ENCODE assay signal across 1 cellular context in the genomic region with DNA sequence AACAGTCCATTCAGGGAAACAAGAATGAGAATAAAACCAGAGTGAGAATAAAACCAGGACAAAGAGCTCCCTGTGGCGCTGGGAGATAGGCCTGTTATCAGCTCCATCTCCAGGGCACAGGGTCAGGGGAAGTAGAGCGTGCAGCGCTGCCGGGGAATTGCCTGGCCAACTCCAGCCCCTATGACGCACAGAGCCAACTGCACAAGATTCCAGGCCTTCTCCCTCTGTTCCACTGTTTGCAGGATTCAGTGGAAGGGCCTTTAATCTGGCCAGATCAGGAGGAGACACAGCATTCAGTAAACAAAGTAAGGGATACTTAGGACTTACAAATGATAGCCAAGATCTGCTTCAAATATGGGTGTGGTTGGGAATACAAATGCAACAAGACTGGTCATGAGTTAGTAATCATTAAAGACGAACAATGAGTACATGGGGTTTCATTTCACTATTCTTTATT.
TF ChIP-seq lines count a peak whose summit lies in the region.

No MANE protein-coding gene starts in this region.

TF ChIP-seq in HepG2, 621 proteins besides CTCF, POLR2A, EP300 and RAD21 (continued from another document and continues in another):
- TF ChIP-seq, protein P1, sequence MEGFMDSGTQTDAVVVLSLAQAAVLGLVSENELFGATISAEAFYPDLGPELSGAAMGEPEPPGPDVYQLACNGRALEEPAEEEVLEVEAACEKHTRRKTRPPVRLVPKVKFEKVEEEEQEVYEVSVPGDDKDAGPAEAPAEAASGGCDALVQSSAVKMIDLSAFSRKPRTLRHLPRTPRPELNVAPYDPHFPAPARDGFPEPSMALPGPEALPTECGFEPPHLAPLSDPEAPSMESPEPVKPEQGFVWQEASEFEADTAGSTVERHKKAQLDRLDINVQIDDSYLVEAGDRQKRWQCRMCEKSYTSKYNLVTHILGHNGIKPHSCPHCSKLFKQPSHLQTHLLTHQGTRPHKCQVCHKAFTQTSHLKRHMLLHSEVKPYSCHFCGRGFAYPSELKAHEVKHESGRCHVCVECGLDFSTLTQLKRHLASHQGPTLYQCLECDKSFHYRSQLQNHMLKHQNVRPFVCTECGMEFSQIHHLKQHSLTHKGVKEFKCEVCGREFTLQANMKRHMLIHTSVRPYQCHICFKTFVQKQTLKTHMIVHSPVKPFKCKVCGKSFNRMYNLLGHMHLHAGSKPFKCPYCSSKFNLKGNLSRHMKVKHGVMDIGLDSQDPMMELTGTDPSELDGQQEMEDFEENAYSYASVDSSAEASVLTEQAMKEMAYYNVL (CRISPR knock-in tag; IDR thresholded peaks at IDR 0.05; ENCODE audit: borderline replicate concordance) = peak; percentile 81; the same call in 1 of the 2 replicates
- TF ChIP-seq BRD4 (CRISPR knock-in tag; IDR thresholded peaks at IDR 0.05) = peak; percentile 68; the same call in 1 of the 2 replicates
- no peak for TF ChIP-seq REL (CRISPR knock-in tag; conservative IDR thresholded peaks at IDR 0.05)
- TF ChIP-seq SP5 (CRISPR knock-in tag; IDR thresholded peaks at IDR 0.05; ENCODE audit: borderline replicate concordance, low read depth) = peak; percentile 67
- no peak for TF ChIP-seq ZBTB3 (CRISPR knock-in tag; IDR thresholded peaks at IDR 0.05; ENCODE audit: borderline replicate concordance, low read depth)
- TF ChIP-seq, protein P2, sequence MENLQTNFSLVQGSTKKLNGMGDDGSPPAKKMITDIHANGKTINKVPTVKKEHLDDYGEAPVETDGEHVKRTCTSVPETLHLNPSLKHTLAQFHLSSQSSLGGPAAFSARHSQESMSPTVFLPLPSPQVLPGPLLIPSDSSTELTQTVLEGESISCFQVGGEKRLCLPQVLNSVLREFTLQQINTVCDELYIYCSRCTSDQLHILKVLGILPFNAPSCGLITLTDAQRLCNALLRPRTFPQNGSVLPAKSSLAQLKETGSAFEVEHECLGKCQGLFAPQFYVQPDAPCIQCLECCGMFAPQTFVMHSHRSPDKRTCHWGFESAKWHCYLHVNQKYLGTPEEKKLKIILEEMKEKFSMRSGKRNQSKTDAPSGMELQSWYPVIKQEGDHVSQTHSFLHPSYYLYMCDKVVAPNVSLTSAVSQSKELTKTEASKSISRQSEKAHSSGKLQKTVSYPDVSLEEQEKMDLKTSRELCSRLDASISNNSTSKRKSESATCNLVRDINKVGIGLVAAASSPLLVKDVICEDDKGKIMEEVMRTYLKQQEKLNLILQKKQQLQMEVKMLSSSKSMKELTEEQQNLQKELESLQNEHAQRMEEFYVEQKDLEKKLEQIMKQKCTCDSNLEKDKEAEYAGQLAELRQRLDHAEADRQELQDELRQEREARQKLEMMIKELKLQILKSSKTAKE (CRISPR knock-in tag; IDR thresholded peaks at IDR 0.05; ENCODE audit: borderline replicate concordance) = peak; percentile 25; the same call in 1 of the 2 replicates
- TF ChIP-seq, protein P3, sequence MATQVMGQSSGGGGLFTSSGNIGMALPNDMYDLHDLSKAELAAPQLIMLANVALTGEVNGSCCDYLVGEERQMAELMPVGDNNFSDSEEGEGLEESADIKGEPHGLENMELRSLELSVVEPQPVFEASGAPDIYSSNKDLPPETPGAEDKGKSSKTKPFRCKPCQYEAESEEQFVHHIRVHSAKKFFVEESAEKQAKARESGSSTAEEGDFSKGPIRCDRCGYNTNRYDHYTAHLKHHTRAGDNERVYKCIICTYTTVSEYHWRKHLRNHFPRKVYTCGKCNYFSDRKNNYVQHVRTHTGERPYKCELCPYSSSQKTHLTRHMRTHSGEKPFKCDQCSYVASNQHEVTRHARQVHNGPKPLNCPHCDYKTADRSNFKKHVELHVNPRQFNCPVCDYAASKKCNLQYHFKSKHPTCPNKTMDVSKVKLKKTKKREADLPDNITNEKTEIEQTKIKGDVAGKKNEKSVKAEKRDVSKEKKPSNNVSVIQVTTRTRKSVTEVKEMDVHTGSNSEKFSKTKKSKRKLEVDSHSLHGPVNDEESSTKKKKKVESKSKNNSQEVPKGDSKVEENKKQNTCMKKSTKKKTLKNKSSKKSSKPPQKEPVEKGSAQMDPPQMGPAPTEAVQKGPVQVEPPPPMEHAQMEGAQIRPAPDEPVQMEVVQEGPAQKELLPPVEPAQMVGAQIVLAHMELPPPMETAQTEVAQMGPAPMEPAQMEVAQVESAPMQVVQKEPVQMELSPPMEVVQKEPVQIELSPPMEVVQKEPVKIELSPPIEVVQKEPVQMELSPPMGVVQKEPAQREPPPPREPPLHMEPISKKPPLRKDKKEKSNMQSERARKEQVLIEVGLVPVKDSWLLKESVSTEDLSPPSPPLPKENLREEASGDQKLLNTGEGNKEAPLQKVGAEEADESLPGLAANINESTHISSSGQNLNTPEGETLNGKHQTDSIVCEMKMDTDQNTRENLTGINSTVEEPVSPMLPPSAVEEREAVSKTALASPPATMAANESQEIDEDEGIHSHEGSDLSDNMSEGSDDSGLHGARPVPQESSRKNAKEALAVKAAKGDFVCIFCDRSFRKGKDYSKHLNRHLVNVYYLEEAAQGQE (IDR thresholded peaks at IDR 0.05; ENCODE audit: borderline replicate concordance in 1 of 2, low read depth in 1 of 2, low read length in 2 of 2) = peak in 1 of 2 experiments; percentile 38; a peak in 1 of 4 replicates
- peak; percentile 49; the same call in 1 of the 2 replicates for TF ChIP-seq KMT2B (CRISPR knock-in tag; IDR thresholded peaks at IDR 0.05)
- TF ChIP-seq, protein P4, sequence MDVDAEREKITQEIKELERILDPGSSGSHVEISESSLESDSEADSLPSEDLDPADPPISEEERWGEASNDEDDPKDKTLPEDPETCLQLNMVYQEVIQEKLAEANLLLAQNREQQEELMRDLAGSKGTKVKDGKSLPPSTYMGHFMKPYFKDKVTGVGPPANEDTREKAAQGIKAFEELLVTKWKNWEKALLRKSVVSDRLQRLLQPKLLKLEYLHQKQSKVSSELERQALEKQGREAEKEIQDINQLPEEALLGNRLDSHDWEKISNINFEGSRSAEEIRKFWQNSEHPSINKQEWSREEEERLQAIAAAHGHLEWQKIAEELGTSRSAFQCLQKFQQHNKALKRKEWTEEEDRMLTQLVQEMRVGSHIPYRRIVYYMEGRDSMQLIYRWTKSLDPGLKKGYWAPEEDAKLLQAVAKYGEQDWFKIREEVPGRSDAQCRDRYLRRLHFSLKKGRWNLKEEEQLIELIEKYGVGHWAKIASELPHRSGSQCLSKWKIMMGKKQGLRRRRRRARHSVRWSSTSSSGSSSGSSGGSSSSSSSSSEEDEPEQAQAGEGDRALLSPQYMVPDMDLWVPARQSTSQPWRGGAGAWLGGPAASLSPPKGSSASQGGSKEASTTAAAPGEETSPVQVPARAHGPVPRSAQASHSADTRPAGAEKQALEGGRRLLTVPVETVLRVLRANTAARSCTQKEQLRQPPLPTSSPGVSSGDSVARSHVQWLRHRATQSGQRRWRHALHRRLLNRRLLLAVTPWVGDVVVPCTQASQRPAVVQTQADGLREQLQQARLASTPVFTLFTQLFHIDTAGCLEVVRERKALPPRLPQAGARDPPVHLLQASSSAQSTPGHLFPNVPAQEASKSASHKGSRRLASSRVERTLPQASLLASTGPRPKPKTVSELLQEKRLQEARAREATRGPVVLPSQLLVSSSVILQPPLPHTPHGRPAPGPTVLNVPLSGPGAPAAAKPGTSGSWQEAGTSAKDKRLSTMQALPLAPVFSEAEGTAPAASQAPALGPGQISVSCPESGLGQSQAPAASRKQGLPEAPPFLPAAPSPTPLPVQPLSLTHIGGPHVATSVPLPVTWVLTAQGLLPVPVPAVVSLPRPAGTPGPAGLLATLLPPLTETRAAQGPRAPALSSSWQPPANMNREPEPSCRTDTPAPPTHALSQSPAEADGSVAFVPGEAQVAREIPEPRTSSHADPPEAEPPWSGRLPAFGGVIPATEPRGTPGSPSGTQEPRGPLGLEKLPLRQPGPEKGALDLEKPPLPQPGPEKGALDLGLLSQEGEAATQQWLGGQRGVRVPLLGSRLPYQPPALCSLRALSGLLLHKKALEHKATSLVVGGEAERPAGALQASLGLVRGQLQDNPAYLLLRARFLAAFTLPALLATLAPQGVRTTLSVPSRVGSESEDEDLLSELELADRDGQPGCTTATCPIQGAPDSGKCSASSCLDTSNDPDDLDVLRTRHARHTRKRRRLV (CRISPR knock-in tag; IDR thresholded peaks at IDR 0.05) = no peak
- TF ChIP-seq ZNF432 (CRISPR knock-in tag; IDR thresholded peaks at IDR 0.05; ENCODE audit: borderline replicate concordance) = no peak
- TF ChIP-seq KDM4B (CRISPR knock-in tag; IDR thresholded peaks at IDR 0.05) = no peak
- TF ChIP-seq, protein P5, sequence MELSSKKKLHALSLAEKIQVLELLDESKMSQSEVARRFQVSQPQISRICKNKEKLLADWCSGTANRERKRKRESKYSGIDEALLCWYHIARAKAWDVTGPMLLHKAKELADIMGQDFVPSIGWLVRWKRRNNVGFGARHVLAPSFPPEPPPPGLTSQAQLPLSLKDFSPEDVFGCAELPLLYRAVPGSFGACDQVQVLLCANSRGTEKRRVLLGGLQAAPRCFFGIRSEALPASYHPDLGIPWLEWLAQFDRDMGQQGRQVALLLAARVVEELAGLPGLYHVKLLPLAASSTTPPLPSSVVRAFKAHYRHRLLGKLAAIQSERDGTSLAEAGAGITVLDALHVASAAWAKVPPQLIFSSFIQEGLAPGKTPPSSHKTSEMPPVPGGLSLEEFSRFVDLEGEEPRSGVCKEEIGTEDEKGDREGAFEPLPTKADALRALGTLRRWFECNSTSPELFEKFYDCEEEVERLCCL (CRISPR knock-in tag; IDR thresholded peaks at IDR 0.05; ENCODE audit: borderline replicate concordance) = no peak
- TF ChIP-seq, protein P6, sequence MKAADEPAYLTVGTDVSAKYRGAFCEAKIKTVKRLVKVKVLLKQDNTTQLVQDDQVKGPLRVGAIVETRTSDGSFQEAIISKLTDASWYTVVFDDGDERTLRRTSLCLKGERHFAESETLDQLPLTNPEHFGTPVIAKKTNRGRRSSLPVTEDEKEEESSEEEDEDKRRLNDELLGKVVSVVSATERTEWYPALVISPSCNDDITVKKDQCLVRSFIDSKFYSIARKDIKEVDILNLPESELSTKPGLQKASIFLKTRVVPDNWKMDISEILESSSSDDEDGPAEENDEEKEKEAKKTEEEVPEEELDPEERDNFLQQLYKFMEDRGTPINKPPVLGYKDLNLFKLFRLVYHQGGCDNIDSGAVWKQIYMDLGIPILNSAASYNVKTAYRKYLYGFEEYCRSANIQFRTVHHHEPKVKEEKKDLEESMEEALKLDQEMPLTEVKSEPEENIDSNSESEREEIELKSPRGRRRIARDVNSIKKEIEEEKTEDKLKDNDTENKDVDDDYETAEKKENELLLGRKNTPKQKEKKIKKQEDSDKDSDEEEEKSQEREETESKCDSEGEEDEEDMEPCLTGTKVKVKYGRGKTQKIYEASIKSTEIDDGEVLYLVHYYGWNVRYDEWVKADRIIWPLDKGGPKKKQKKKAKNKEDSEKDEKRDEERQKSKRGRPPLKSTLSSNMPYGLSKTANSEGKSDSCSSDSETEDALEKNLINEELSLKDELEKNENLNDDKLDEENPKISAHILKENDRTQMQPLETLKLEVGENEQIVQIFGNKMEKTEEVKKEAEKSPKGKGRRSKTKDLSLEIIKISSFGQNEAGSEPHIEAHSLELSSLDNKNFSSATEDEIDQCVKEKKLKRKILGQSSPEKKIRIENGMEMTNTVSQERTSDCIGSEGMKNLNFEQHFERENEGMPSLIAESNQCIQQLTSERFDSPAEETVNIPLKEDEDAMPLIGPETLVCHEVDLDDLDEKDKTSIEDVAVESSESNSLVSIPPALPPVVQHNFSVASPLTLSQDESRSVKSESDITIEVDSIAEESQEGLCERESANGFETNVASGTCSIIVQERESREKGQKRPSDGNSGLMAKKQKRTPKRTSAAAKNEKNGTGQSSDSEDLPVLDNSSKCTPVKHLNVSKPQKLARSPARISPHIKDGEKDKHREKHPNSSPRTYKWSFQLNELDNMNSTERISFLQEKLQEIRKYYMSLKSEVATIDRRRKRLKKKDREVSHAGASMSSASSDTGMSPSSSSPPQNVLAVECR (CRISPR knock-in tag; IDR thresholded peaks at IDR 0.05; ENCODE audit: borderline replicate concordance) = peak; percentile 50; the same call in 1 of the 2 replicates
- TF ChIP-seq, protein P7, sequence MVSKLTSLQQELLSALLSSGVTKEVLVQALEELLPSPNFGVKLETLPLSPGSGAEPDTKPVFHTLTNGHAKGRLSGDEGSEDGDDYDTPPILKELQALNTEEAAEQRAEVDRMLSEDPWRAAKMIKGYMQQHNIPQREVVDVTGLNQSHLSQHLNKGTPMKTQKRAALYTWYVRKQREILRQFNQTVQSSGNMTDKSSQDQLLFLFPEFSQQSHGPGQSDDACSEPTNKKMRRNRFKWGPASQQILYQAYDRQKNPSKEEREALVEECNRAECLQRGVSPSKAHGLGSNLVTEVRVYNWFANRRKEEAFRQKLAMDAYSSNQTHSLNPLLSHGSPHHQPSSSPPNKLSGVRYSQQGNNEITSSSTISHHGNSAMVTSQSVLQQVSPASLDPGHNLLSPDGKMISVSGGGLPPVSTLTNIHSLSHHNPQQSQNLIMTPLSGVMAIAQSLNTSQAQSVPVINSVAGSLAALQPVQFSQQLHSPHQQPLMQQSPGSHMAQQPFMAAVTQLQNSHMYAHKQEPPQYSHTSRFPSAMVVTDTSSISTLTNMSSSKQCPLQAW (CRISPR knock-in tag; IDR thresholded peaks at IDR 0.05) = peak; percentile 84
- no peak for TF ChIP-seq NFKB2 (CRISPR knock-in tag; IDR thresholded peaks at IDR 0.05; ENCODE audit: borderline replicate concordance)
- 0 out of 2 replicates have a peak, but pooled peaks have one; percentile 65 for TF ChIP-seq BHLHE40 (IDR thresholded peaks at IDR 0.05; ENCODE audit: low read length)
- TF ChIP-seq DPF2 (CRISPR knock-in tag; IDR thresholded peaks at IDR 0.05; ENCODE audit: borderline replicate concordance, low read depth) = peak; percentile 31; the same call in 1 of the 2 replicates
- TF ChIP-seq, protein P8, sequence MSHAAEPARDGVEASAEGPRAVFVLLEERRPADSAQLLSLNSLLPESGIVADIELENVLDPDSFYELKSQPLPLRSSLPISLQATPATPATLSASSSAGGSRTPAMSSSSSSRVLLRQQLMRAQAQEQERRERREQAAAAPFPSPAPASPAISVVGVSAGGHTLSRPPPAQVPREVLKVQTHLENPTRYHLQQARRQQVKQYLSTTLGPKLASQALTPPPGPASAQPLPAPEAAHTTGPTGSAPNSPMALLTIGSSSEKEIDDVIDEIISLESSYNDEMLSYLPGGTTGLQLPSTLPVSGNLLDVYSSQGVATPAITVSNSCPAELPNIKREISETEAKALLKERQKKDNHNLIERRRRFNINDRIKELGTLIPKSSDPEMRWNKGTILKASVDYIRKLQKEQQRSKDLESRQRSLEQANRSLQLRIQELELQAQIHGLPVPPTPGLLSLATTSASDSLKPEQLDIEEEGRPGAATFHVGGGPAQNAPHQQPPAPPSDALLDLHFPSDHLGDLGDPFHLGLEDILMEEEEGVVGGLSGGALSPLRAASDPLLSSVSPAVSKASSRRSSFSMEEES (CRISPR knock-in tag; IDR thresholded peaks at IDR 0.05) = peak; percentile 31; the same call in 1 of the 2 replicates
- TF ChIP-seq SAFB2 (CRISPR knock-in tag; IDR thresholded peaks at IDR 0.05; ENCODE audit: borderline replicate concordance, low read depth) = no peak; the same call in 1 of the 2 replicates
- peak; percentile 61; the same call in 1 of the 2 replicates for TF ChIP-seq HMG20B (CRISPR knock-in tag; conservative IDR thresholded peaks at IDR 0.05)
- TF ChIP-seq ETV5 (CRISPR knock-in tag; IDR thresholded peaks at IDR 0.05; ENCODE audit: borderline replicate concordance) = peak; percentile 90
- TF ChIP-seq GATAD1 (CRISPR knock-in tag; IDR thresholded peaks at IDR 0.05) = peak; percentile 43; the same call in 1 of the 2 replicates
- peak; percentile 70; the same call in 1 of the 2 replicates for TF ChIP-seq ZNF772 (CRISPR knock-in tag; IDR thresholded peaks at IDR 0.05)
